ENCODE assay signal across 1 cellular context in the genomic region with DNA sequence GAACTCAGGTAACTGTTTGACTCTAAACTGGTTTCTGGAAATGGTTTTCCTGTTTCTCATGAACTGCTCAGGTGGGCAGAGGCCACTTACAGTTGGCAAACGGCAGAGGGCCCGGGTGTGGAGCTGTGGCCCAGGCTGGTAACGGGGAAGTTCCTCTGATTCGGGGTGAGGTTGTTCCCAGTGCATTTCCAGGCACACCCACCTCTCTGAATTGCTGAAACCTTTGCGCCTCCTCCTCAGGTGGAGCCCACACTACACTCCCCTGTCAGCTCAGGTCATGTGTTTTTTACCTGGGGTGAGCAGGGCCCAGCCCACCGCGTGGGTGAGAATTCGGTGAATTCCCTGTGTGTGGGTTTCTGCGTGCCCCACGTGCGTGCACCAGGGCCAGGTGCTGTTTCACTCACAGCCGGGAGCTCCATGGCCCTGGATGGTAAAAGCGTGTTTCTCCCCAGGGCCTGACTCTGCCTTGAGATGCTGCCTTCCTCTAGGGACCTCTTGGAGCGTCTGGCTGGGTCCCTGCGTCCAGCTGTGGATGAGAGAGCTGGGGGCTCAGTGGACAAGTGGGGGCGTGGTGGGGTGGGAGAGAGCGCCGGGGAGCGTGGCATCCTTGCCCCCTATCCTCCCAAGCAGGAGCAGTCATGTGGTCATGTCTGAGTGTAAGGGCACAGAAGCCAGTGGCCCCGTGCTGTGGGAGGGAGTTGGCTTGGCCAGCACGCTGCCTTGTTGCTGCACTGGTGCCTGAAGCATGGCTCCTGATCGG.
TF ChIP-seq lines count a peak whose summit lies in the region.

No MANE protein-coding gene starts in this region.

TF ChIP-seq in GM12878, 131 proteins besides CTCF, POLR2A, EP300 and RAD21:
- TF ChIP-seq SMARCA5 (IDR thresholded peaks at IDR 0.05) = no peak
- no peak for TF ChIP-seq BHLHE40 (IDR thresholded peaks at IDR 0.05; ENCODE audit: borderline replicate concordance in 1 of 2, low read depth in 2 of 2, low read length in 1 of 2)
